ENCODE assay signal across 12 cellular contexts in genomic region chr17:65556910-65557348, GRCh38. TPM values are rescaled to one million over a fixed set of nuclear protein-coding genes. Genes with fewer than 3 reads are reported as not detected.
DNase-seq lines count a peak whose midpoint lies in the region; ATAC-seq, FAIRE-seq and TF ChIP-seq lines count a peak whose summit lies in the region.
"Had no signal": no experiment of that assay in that cellular context is flagged by ENCODE, and none has a peak within 500 bp of the region (broad histone marks: within the 10 kb centered on the region; RNA-seq: fewer than 3 reads in every experiment).

No MANE protein-coding gene starts in this region.

- no peak for TF ChIP-seq RAD21 in HepG2 (CRISPR knock-in tag; IDR thresholded peaks at IDR 0.05)

- H3K4me1 ChIP-seq in HepG2 (ENCODE audit: insufficient read depth, low read length) (peaks cover 3% of the 10 kb centered on the region), right lobe of liver (peaks cover 0 to 9% (median 0%) of the 10 kb centered on the region in 4 donors), endodermal cell (ENCODE audit: control insufficient read depth, insufficient read depth, low read length) (peaks cover 16% of the 10 kb centered on the region), muscle layer of duodenum (ENCODE audit: control insufficient read depth in 1 of 2, insufficient read depth in 2 of 2, low read length in 2 of 2) (peaks cover 9 to 17% of the 10 kb centered on the region in 2 donors)

- CTCF ChIA-PET in HepG2 (lab: Yijun Ruan, JAX; ENCODE audit: low intra/inter-chr PET ratio, low total read pairs) = interaction anchor here (1.1 to 2.3 kb wide), 6 partner anchors 101 to 431 kb away, joined by 3 to 8 read pairs (median 6); no protein-coding TSS in a partner anchor

- TF ChIP-seq CTCF in HepG2 (CRISPR knock-in tag; IDR thresholded peaks at IDR 0.05) (no peak), right lobe of liver (IDR thresholded peaks at IDR 0.05) (no peak), endodermal cell (conservative IDR thresholded peaks at IDR 0.05) (no peak)

- BruUV-seq in HepG2 (replicated peaks; lab: Mats Ljungman, UMichigan) = no TSS peak

- intact Hi-C loops in HepG2 (cut with micrococcal nuclease; ENCODE audit: unreplicated experiment) (loop anchor here (1.0 to 10.0 kb wide), 7 partner anchors 10 to 431 kb away; no protein-coding TSS in a partner anchor), right lobe of liver (cut with DNase I) (loop anchor here in 1 of 2 donors (5.0 kb wide), 1 partner anchor 100 kb away; no protein-coding TSS in a partner anchor)

- H3K36me3 Mint-ChIP-seq in endodermal cell (ENCODE audit: low read depth) = peaks cover 17% of the 10 kb centered on the region

- H3K9ac ChIP-seq in HepG2 (ENCODE audit: insufficient read depth, low read depth, low read length) (no peak overlapping the region), endodermal cell (ENCODE audit: extremely low read depth, low read length, poor library complexity, severe bottlenecking) (peak overlapping the region; percentile 1)

- H3K4me3 Mint-ChIP-seq in endodermal cell = no peak overlapping the region
- H3K4me3 Mint-ChIP-seq: effector memory CD8-positive, alpha-beta T cell had no signal

- 0% methylated on average over 4 of the region's 4 CpGs for WGBS in HepG2 (ENCODE audit: low lambda C conversion rate)
- WGBS in right lobe of liver (ENCODE audit: insufficient coverage, low coverage, low lambda C conversion rate, missing lambda C conversion rate) = 31% methylated on average over 4 of the region's 4 CpGs
- 13 to 24% methylated on average over 3 to 4 of the region's 4 CpGs for WGBS in endodermal cell (ENCODE audit: insufficient coverage in 1 of 2, insufficient read length in 1 of 2), 2 experiments

- no peak for TF ChIP-seq POLR2A in HepG2 (IDR thresholded peaks at IDR 0.05; ENCODE audit: insufficient read depth in 1 of 2, low read depth in 2 of 2, low read length in 2 of 2)
- no peak for TF ChIP-seq POLR2A in right lobe of liver (IDR thresholded peaks at IDR 0.05)

- no peaks in the 10 kb centered on the region for H3K27me3 Mint-ChIP-seq in endodermal cell (ENCODE audit: insufficient read depth)

- H2AFZ ChIP-seq in HepG2 (ENCODE audit: low read length) = no peak overlapping the region

- POLR2A ChIA-PET in HepG2 (lab: Yijun Ruan, JAX) = interaction anchor here (0.8 to 3.1 kb wide), 8 partner anchors 8 to 397 kb away, joined by 3 to 15 read pairs (median 4); no protein-coding TSS in a partner anchor

- H3K36me3 ChIP-seq in HepG2 (replicated peaks in 1 of 2; ENCODE audit: control insufficient read depth in 1 of 2, insufficient read depth in 2 of 2, low read length in 2 of 2) = peaks cover 24% of the 10 kb centered on the region in 2 experiments
- H3K36me3 ChIP-seq in right lobe of liver = no peaks in the 10 kb centered on the region
- peaks cover 31% of the 10 kb centered on the region for H3K36me3 ChIP-seq in endodermal cell (ENCODE audit: control insufficient read depth, insufficient read depth, low read length)
- no peaks in the 10 kb centered on the region for H3K36me3 ChIP-seq in muscle layer of duodenum (ENCODE audit: control insufficient read depth in 1 of 2, insufficient read depth in 2 of 2, low read length in 2 of 2)

- no peak overlapping the region for H3K27ac Mint-ChIP-seq in endodermal cell
- H3K27ac Mint-ChIP-seq: effector memory CD8-positive, alpha-beta T cell had no signal

- DNase-seq in HepG2 (ENCODE audit: low spot score) = no peak
- DNase-seq in right lobe of liver = no peak
- no peak for DNase-seq in endodermal cell
- no peak for DNase-seq in Ammon's horn (ENCODE audit: low spot score)
- DNase-seq in stimulated activated CD4-positive, alpha-beta T cell treated with anti-CD3 and anti-CD28 coated beads, Interleukin-2, amount 100 ng/mL, for 24 hours = no peak
- DNase-seq in UCSD-AML1 (lab: John Stamatoyannopoulos, UW; ENCODE audit: unreplicated experiment) = no peak
- DNase-seq: GOT3, NCI-H1417 treated with DMSO at 0.1 percent for 48 hours had no signal

- H3K79me2 ChIP-seq in HepG2 (ENCODE audit: insufficient read depth, low read length) = no peaks in the 10 kb centered on the region

- in situ Hi-C loops in HepG2 (cut with HindIII; ENCODE audit: extremely low pct_ligation_motif_present, low pct_unique_long_range_greater_than_20kb) = loop anchor here (5.0 kb wide), 2 partner anchors 235 to 430 kb away; no protein-coding TSS in a partner anchor

- no peaks in the 10 kb centered on the region for H3K9me3 Mint-ChIP-seq in endodermal cell
- H3K9me3 Mint-ChIP-seq: effector memory CD8-positive, alpha-beta T cell had no signal

- no peak overlapping the region for H3K4me2 ChIP-seq in HepG2 (ENCODE audit: low read depth, low read length)

- no peak for ATAC-seq in HepG2
- ATAC-seq in right lobe of liver = no peak
- ATAC-seq in HG02870 (IDR thresholded peaks at IDR 0.05; ENCODE audit: unreplicated experiment) = no peak

- H3K27ac ChIP-seq in HepG2 (ENCODE audit: extremely low read length, insufficient read depth, low read length) (peak overlapping the region; percentile 96), right lobe of liver (no peak overlapping the region), endodermal cell (ENCODE audit: low read depth, low read length) (no peak overlapping the region), muscle layer of duodenum (ENCODE audit: low read length) (no peak overlapping the region)
- H3K27ac ChIP-seq: VCaP had no signal

- H3K4me1 Mint-ChIP-seq in endodermal cell = peaks cover 23% of the 10 kb centered on the region

- H3K9me3 ChIP-seq in HepG2 (ENCODE audit: low read length) = no peaks in the 10 kb centered on the region
- H3K9me3 ChIP-seq in right lobe of liver = no peaks in the 10 kb centered on the region
- H3K9me3 ChIP-seq in endodermal cell (ENCODE audit: control insufficient read depth, low read length) = no peaks in the 10 kb centered on the region
- H3K9me3 ChIP-seq in muscle layer of duodenum (ENCODE audit: control insufficient read depth in 1 of 2, low read length in 2 of 2) = no peaks in the 10 kb centered on the region

- H3K4me3 ChIP-seq in HepG2 (replicated peaks in 1 of 3; ENCODE audit: insufficient read depth in 1 of 3, low read depth in 2 of 3, low read length in 3 of 3) (no peak overlapping the region), right lobe of liver (no peak overlapping the region), endodermal cell (ENCODE audit: low read length) (no peak overlapping the region), muscle layer of duodenum (ENCODE audit: low read depth in 1 of 2, low read length in 2 of 2) (peak overlapping the region; percentile 23 to 30)

- no peak for FAIRE-seq in HepG2 (lab: Jason Lieb, UNC)

- H4K20me1 ChIP-seq in HepG2 (ENCODE audit: insufficient read depth, low read length) = no peaks in the 10 kb centered on the region; the same call in none of the 2 replicates

- TF ChIP-seq EP300 in HepG2 (IDR thresholded peaks at IDR 0.05; ENCODE audit: low read depth in 2 of 2, low read length in 2 of 2) (no peak), HepG2 (CRISPR knock-in tag; IDR thresholded peaks at IDR 0.05; ENCODE audit: borderline replicate concordance) (no peak)

- H3K27me3 ChIP-seq in HepG2 (ENCODE audit: control insufficient read depth in 1 of 2, insufficient read depth in 2 of 2, low read length in 2 of 2) (no peaks in the 10 kb centered on the region; a peak in 1 of 5 replicates), right lobe of liver (no peaks in the 10 kb centered on the region), endodermal cell (ENCODE audit: control insufficient read depth, insufficient read depth, low read length, poor library complexity, severe bottlenecking) (no peaks in the 10 kb centered on the region), muscle layer of duodenum (ENCODE audit: low read depth, low read length) (no peaks in the 10 kb centered on the region)

TF ChIP-seq in HepG2, 621 proteins besides CTCF, POLR2A, EP300 and RAD21 (continues in another document):
- TF ChIP-seq MEF2D (CRISPR knock-in tag; IDR thresholded peaks at IDR 0.05) = no peak
- no peak for TF ChIP-seq NBN (conservative IDR thresholded peaks at IDR 0.05)
- TF ChIP-seq MAFF (IDR thresholded peaks at IDR 0.05; ENCODE audit: low read depth, low read length) = no peak
- TF ChIP-seq GLI4 (CRISPR knock-in tag; IDR thresholded peaks at IDR 0.05; ENCODE audit: borderline replicate concordance) = 0 out of 2 replicates have a peak, but pooled peaks have one; percentile 15
- TF ChIP-seq ZC3H4 (CRISPR knock-in tag; IDR thresholded peaks at IDR 0.05; ENCODE audit: borderline replicate concordance) = no peak

RNA-seq across cellular contexts. Expression of gene AXIN2, which starts 4.5 kb away (rescaled TPM):
- total RNA-seq in HepG2 (2016; rRNA removed; fragmentation: Illumina TruSeq; extraction: Trizol) (53.8 and 58.6 TPM in 2 replicates), right lobe of liver (1 to 10 TPM; 1.0 to 2.4 (median 2.0) TPM), endodermal cell (10 to 100 TPM; 40.1 to 53.2 TPM)
- 12.0 and 13.7 TPM in 2 replicates for total RNA-seq in HepG2 (2016; cell fraction: cytosol; rRNA removed; fragmentation: Illumina TruSeq; extraction: Trizol; ENCODE audit: low read depth)
- 45.1 and 59.6 TPM in 2 replicates for total RNA-seq in HepG2 (2016; cell fraction: insoluble cytoplasmic fraction; rRNA removed; fragmentation: Illumina TruSeq; extraction: Trizol)
- total RNA-seq in HepG2 (2016; cell fraction: membrane; rRNA removed; fragmentation: Illumina TruSeq; extraction: Trizol) = 27.0 and 28.7 TPM in 2 replicates
- 79.3 and 81.9 TPM in 2 replicates for total RNA-seq in HepG2 (2016; cell fraction: nucleus; rRNA removed; fragmentation: Illumina TruSeq; extraction: Trizol)
- 55.0 and 63.4 TPM in 2 replicates for polyA plus RNA-seq in HepG2 (2011; rRNA removed)
- polyA plus RNA-seq in HepG2 (2011; cell fraction: cytosol; rRNA removed) = 29.9 and 39.9 TPM in 2 replicates
- 126 and 210 TPM in 2 replicates for polyA plus RNA-seq in HepG2 (2011; cell fraction: nucleus; rRNA removed)
- 55.5 and 56.3 TPM in 2 replicates for polyA plus RNA-seq in HepG2 (2012)
- 2.0 and 2.2 TPM in 2 replicates for polyA plus RNA-seq in HepG2 (2016; cell fraction: cytosol; fragmentation: Illumina TruSeq; extraction: Trizol; ENCODE audit: low read depth)
- polyA plus RNA-seq in HepG2 (2016; cell fraction: insoluble cytoplasmic fraction; fragmentation: Illumina TruSeq; extraction: Trizol; ENCODE audit: low read depth) = 34.3 and 44.8 TPM in 2 replicates
- 9.2 and 9.3 TPM in 2 replicates for polyA plus RNA-seq in HepG2 (2016; cell fraction: membrane; fragmentation: Illumina TruSeq; extraction: Trizol; ENCODE audit: low read depth)
- polyA plus RNA-seq in HepG2 (2016; cell fraction: nucleus; fragmentation: Illumina TruSeq; extraction: Trizol; ENCODE audit: insufficient read depth, low read depth) = 115 and 117 TPM in 2 replicates
- 0.09 and 105 TPM in 2 replicates for polyA minus RNA-seq in HepG2 (2011; rRNA and poly(A)+ RNA removed; ENCODE audit: low replicate concordance)
- polyA minus RNA-seq in HepG2 (2011; cell fraction: cytosol; rRNA and poly(A)+ RNA removed) = 43.2 and 45.6 TPM in 2 replicates
- 175 and 211 TPM in 2 replicates for polyA minus RNA-seq in HepG2 (2011; cell fraction: nucleus; rRNA and poly(A)+ RNA removed)
- polyA plus RNA-seq in endodermal cell (2013, experiment 1 of 2) = 74.8 TPM
- polyA plus RNA-seq in endodermal cell (2013, experiment 2 of 2) = 73.2 TPM

Comparison
In these comparisons a context has a peak if more than half of its experiments do, and no peak if none do; other contexts are left out.
1. H3K4me3 ChIP-seq: peak in muscle layer of duodenum (2 of 2); none in HepG2 (0 of 3), right lobe of liver (0 of 3) and endodermal cell (single experiment).